Comparison of ENCODE assay signal across 12 cellular contexts in the genomic region with DNA sequence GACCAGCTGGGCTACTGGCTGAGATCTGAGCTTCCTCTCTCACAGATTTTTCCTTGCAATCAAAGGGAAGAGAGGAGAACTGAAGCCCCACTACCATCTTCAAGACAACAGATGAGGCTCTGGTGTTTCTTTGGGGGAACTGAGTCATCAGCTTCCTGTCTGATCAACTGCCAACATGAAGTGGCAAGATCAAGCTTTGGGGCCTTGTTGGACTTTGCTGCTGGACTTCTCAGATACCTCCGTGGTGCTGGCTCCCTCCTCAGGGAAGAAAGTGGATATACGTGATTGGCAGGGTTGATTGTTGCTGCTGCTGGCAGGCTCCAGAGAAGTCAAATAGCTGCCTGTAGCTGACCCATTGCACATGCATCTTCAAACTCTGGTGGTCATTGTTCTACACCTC. TPM values are rescaled to one million over a fixed set of nuclear protein-coding genes. Genes with fewer than 3 reads are reported as not detected.
DNase-seq lines count a peak whose midpoint lies in the region; TF ChIP-seq lines count a peak whose summit lies in the region.
"Had no signal": no experiment of that assay in that cellular context is flagged by ENCODE, and none has a peak within 500 bp of the region (broad histone marks: within the 10 kb centered on the region; RNA-seq: fewer than 3 reads in every experiment).

No MANE protein-coding gene starts in this region.

- no peak overlapping the region for H3K4me3 ChIP-seq in WI38 (ENCODE audit: low read depth, low read length)
- H3K4me3 ChIP-seq in SJCRH30: no peak overlapping the region
- H3K4me3 ChIP-seq: colonic mucosa had no signal

- peak; percentile 24 for DNase-seq in CD1c-positive myeloid dendritic cell (ENCODE audit: extremely low spot score)
- peak; percentile 93 for DNase-seq in HT1080 (ENCODE audit: low read depth)
- peak; percentile 14 for DNase-seq in fibroblast of the conjunctiva (ENCODE audit: low read depth)
- DNase-seq in COR-L47 (lab: John Stamatoyannopoulos, UW): no peak
- no peak for DNase-seq in activated CD4-positive, CD25-positive, alpha-beta regulatory T cell (lab: John Stamatoyannopoulos, UW)
- no peak for DNase-seq in SJCRH30
- no peak for DNase-seq in Ammon's horn (ENCODE audit: low spot score)
- DNase-seq: activated T-cell treated with anti-CD3 and anti-CD28 coated beads, Interleukin-2, amount 50 U/mL, for 48 hours; colonic mucosa; DMS153 had no signal

- no peak overlapping the region for H3K27ac ChIP-seq in SJCRH30
- H3K27ac ChIP-seq: colonic mucosa, HL-60 had no signal

- 0 out of 2 replicates have a peak, but pooled peaks have one; percentile 24 for TF ChIP-seq CTCF in WI38 (IDR thresholded peaks at IDR 0.05; ENCODE audit: low read depth, low read length)

- no peaks in the 10 kb centered on the region for H3K27me3 ChIP-seq in SJCRH30

- no peaks in the 10 kb centered on the region for H3K36me3 ChIP-seq in SJCRH30
- H3K36me3 ChIP-seq: colonic mucosa had no signal

- peaks cover 16% of the 10 kb centered on the region for H3K9me3 ChIP-seq in SJCRH30 (replicated peaks)
- H3K9me3 ChIP-seq: colonic mucosa had no signal

- H3K4me1 ChIP-seq in SJCRH30: no peaks in the 10 kb centered on the region
- H3K4me1 ChIP-seq: colonic mucosa had no signal

RNA-seq across cellular contexts. Expression of gene TOX2, which starts 3.6 kb away (rescaled TPM):
- total RNA-seq in HT1080 (2014; rRNA removed; shearing (Covaris generic)): 3.5 and 8.3 TPM in 2 replicates
- polyA plus RNA-seq in HT1080 (2015; cell fraction: cytosol; rRNA removed): 69.1 and 81.2 TPM in 2 replicates
- 32.4 and 41.7 TPM in 2 replicates for polyA plus RNA-seq in HT1080 (2015; cell fraction: nucleus; rRNA removed)
- total RNA-seq in SJCRH30 (2014; rRNA removed; shearing (Covaris generic)): 7.9 and 10.1 TPM in 2 replicates

Comparison
In these comparisons a context has a peak if more than half of its experiments do, and no peak if none do; other contexts are left out.
1. DNase-seq: peak in CD1c-positive myeloid dendritic cell (single experiment), HT1080 (single experiment) and fibroblast of the conjunctiva (single experiment); none in COR-L47 (single experiment), activated CD4-positive, CD25-positive, alpha-beta regulatory T cell (0 of 4), SJCRH30 (0 of 2) and Ammon's horn (single experiment).